In the genomic region with DNA sequence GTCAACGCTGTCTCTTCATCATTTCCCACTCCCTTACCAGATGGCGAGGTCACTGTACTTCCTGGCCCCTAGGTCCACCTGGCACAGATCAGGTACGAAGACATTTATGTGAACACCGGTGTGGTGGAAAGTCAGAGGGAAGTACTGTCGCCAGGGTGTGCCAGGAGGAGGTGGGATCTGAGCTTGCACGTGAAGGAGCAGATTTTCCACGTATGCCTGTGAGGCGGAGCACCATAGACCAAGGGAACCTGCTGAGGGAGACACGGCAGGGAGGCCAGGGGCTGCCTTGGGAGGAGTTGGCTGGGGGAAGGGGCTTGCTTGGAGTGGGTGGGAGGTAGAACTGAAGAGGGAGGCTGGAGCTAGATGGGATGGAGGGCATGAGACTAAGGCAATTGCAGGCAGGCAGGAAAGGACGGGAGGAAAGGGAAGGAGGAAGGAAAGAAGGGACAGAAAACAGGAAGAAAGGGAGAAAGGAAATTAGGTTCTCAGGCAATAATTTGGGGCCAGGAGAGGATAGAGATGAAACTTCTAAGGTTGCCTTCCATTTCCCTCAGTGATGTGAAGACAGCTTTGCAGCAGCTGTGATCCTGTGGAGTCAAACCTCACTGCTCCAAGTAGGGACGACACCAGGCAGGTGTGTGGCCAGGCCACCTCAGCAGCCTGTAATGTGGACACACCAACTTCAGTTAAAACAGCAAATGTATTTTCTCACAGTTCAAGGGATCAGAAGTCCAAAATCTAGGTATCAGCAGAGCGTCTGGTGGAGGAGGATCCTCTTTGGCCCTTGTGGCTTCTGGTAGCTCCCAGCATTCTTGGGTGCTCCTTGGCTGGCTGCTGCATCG, we compare ENCODE assay signal across 2 cellular contexts.
TF ChIP-seq lines count a peak whose summit lies in the region.

No MANE protein-coding gene starts in this region.

TF ChIP-seq in GM12878, 131 proteins besides CTCF, POLR2A, EP300 and RAD21:
- TF ChIP-seq FOS (IDR thresholded peaks at IDR 0.05; ENCODE audit: borderline replicate concordance, extremely low read depth, insufficient read length): no peak
- TF ChIP-seq, protein P1, sequence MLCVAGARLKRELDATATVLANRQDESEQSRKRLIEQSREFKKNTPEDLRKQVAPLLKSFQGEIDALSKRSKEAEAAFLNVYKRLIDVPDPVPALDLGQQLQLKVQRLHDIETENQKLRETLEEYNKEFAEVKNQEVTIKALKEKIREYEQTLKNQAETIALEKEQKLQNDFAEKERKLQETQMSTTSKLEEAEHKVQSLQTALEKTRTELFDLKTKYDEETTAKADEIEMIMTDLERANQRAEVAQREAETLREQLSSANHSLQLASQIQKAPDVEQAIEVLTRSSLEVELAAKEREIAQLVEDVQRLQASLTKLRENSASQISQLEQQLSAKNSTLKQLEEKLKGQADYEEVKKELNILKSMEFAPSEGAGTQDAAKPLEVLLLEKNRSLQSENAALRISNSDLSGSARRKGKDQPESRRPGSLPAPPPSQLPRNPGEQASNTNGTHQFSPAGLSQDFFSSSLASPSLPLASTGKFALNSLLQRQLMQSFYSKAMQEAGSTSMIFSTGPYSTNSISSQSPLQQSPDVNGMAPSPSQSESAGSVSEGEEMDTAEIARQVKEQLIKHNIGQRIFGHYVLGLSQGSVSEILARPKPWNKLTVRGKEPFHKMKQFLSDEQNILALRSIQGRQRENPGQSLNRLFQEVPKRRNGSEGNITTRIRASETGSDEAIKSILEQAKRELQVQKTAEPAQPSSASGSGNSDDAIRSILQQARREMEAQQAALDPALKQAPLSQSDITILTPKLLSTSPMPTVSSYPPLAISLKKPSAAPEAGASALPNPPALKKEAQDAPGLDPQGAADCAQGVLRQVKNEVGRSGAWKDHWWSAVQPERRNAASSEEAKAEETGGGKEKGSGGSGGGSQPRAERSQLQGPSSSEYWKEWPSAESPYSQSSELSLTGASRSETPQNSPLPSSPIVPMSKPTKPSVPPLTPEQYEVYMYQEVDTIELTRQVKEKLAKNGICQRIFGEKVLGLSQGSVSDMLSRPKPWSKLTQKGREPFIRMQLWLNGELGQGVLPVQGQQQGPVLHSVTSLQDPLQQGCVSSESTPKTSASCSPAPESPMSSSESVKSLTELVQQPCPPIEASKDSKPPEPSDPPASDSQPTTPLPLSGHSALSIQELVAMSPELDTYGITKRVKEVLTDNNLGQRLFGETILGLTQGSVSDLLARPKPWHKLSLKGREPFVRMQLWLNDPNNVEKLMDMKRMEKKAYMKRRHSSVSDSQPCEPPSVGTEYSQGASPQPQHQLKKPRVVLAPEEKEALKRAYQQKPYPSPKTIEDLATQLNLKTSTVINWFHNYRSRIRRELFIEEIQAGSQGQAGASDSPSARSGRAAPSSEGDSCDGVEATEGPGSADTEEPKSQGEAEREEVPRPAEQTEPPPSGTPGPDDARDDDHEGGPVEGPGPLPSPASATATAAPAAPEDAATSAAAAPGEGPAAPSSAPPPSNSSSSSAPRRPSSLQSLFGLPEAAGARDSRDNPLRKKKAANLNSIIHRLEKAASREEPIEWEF (IDR thresholded peaks at IDR 0.05; ENCODE audit: insufficient replicate concordance, low read depth, low read length): no peak
- TF ChIP-seq, protein P2, sequence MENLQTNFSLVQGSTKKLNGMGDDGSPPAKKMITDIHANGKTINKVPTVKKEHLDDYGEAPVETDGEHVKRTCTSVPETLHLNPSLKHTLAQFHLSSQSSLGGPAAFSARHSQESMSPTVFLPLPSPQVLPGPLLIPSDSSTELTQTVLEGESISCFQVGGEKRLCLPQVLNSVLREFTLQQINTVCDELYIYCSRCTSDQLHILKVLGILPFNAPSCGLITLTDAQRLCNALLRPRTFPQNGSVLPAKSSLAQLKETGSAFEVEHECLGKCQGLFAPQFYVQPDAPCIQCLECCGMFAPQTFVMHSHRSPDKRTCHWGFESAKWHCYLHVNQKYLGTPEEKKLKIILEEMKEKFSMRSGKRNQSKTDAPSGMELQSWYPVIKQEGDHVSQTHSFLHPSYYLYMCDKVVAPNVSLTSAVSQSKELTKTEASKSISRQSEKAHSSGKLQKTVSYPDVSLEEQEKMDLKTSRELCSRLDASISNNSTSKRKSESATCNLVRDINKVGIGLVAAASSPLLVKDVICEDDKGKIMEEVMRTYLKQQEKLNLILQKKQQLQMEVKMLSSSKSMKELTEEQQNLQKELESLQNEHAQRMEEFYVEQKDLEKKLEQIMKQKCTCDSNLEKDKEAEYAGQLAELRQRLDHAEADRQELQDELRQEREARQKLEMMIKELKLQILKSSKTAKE (IDR thresholded peaks at IDR 0.05; ENCODE audit: low read depth, poor library complexity, severe bottlenecking): no peak
- no peak for TF ChIP-seq CHD4 (IDR thresholded peaks at IDR 0.05)

TF ChIP-seq in GM12891, 5 proteins besides CTCF, POLR2A, EP300 and RAD21:
- TF ChIP-seq POU2F2 (IDR thresholded peaks at IDR 0.05; ENCODE audit: low read depth, low read length) (no peak), SPI1 (IDR thresholded peaks at IDR 0.05; ENCODE audit: low read depth, low read length) (no peak), POLR2AphosphoS5 (IDR thresholded peaks at IDR 0.05; ENCODE audit: low read depth, low read length) (no peak), TAF1 (IDR thresholded peaks at IDR 0.05; ENCODE audit: low read depth, low read length) (no peak), PAX5 (IDR thresholded peaks at IDR 0.05; ENCODE audit: insufficient read depth, low read length, severe bottlenecking) (no peak)
